Comparison of ENCODE assay signal across 26 cellular contexts in genomic region chr22:36135306-36135705, GRCh38. TPM values are rescaled to one million over a fixed set of nuclear protein-coding genes. Genes with fewer than 3 reads are reported as not detected.
"Had no signal": no experiment of that assay in that cellular context is flagged by ENCODE, and none has a peak within 500 bp of the region (broad histone marks: within the 10 kb centered on the region; RNA-seq: fewer than 3 reads in every experiment).

No MANE protein-coding gene starts in this region.

- H3K36me3 Mint-ChIP-seq: activated naive CD4-positive, alpha-beta T cell treated with anti-CD3 and anti-CD28 coated beads, Interleukin-2, amount 50 U/mL, for 72 hours had no signal

- ATAC-seq: activated CD4-positive, alpha-beta T cell treated with anti-CD3 and anti-CD28 coated beads for 36 hours; activated naive CD4-positive, alpha-beta T cell treated with anti-CD3 and anti-CD28 coated beads, Interleukin-2, amount 50 U/mL, for 72 hours; activated T-cell treated with anti-CD3 and anti-CD28 coated beads, Interleukin-2, amount 50 U/mL, for 4 hours; esophagus mucosa; heart left ventricle had no signal

- DNase-seq: activated CD4-positive, alpha-beta memory T cell treated with anti-CD3 and anti-CD28 coated beads, Interleukin-2, amount 10 ng/mL, durations not matched to agents 7 days and 5 days; activated CD4-positive, alpha-beta T cell treated with anti-CD3 and anti-CD28 coated beads for 36 hours; activated CD4-positive, alpha-beta T cell treated with anti-CD3 and anti-CD28 coated beads, Interleukin-2, amount 10 ng/mL, durations not matched to agents 24 days and 14 days; activated CD4-positive, CD25-positive, alpha-beta regulatory T cell; activated CD4-positive, CD25-positive, alpha-beta regulatory T cell treated with anti-CD3 and anti-CD28 coated beads, Interleukin-2, amount 50 U/mL, for 72 hours; activated CD8-positive, alpha-beta memory T cell treated with anti-CD3 and anti-CD28 coated beads, Interleukin-2, amount 50 U/mL, for 48 hours; activated gamma-delta T cell; activated naive CD4-positive, alpha-beta T cell; activated naive CD4-positive, alpha-beta T cell treated with anti-CD3 and anti-CD28 coated beads, Interleukin-2, amount 10 ng/mL, durations not matched to agents 7 days and 5 days; activated naive CD8-positive, alpha-beta T cell treated with anti-CD3 and anti-CD28 coated beads, Interleukin-2, amount 10 ng/mL, durations not matched to agents 7 days and 5 days; activated T-cell treated with anti-CD3 and anti-CD28 coated beads for 4 hours; activated T-cell treated with anti-CD3 and anti-CD28 coated beads, Interleukin-2, amount 50 U/mL, for 4 hours; anterior cingulate cortex; brain microvascular endothelial cell; cortex of kidney; effector CD8-positive, alpha-beta T cell; endodermal cell; foreskin fibroblast; glutamatergic neuron; heart left ventricle; T-helper 2 cell had no signal

- H3K4me3 Mint-ChIP-seq: activated CD4-positive, alpha-beta memory T cell treated with anti-CD3 and anti-CD28 coated beads, Interleukin-2, amount 10 ng/mL, durations not matched to agents 7 days and 5 days; activated CD4-positive, alpha-beta T cell treated with anti-CD3 and anti-CD28 coated beads for 36 hours; activated CD4-positive, alpha-beta T cell treated with anti-CD3 and anti-CD28 coated beads, Interleukin-2, amount 10 ng/mL, durations not matched to agents 24 days and 14 days; activated naive CD4-positive, alpha-beta T cell treated with anti-CD3 and anti-CD28 coated beads, Interleukin-2, amount 10 ng/mL, durations not matched to agents 7 days and 5 days; activated naive CD8-positive, alpha-beta T cell treated with anti-CD3 and anti-CD28 coated beads, Interleukin-2, amount 10 ng/mL, durations not matched to agents 7 days and 5 days; activated T-cell treated with anti-CD3 and anti-CD28 coated beads, Interleukin-2, amount 50 U/mL, for 4 hours; activated T-helper 1 cell treated with anti-CD3 and anti-CD28 coated beads, Interleukin-12 subunit alpha, Interleukin-12 subunit beta, Interleukin-2, Interleukin-4 antibody, amounts not matched to agents 30 ng/mL and 10 ng/mL and 1 ng/mL, durations not matched to agents 14 hours and 24 hours and 36 hours; central memory CD8-positive, alpha-beta T cell; endodermal cell had no signal

- H3K27me3 Mint-ChIP-seq: activated CD4-positive, alpha-beta T cell treated with anti-CD3 and anti-CD28 coated beads for 36 hours; activated CD4-positive, alpha-beta T cell treated with anti-CD3 and anti-CD28 coated beads, Interleukin-2, amount 10 ng/mL, durations not matched to agents 24 days and 14 days; activated naive CD8-positive, alpha-beta T cell treated with anti-CD3 and anti-CD28 coated beads, Interleukin-2, amount 10 ng/mL, durations not matched to agents 7 days and 5 days; central memory CD8-positive, alpha-beta T cell had no signal

- H3K9me3 Mint-ChIP-seq: activated CD4-positive, alpha-beta memory T cell treated with anti-CD3 and anti-CD28 coated beads, Interleukin-2, amount 10 ng/mL, durations not matched to agents 7 days and 5 days; activated CD4-positive, alpha-beta T cell treated with anti-CD3 and anti-CD28 coated beads, Interleukin-2, amount 10 ng/mL, durations not matched to agents 24 days and 14 days; activated naive CD4-positive, alpha-beta T cell treated with anti-CD3 and anti-CD28 coated beads, Interleukin-2, amount 10 ng/mL, durations not matched to agents 7 days and 5 days; activated naive CD4-positive, alpha-beta T cell treated with anti-CD3 and anti-CD28 coated beads, Interleukin-2, amount 50 U/mL, for 72 hours; activated naive CD8-positive, alpha-beta T cell treated with anti-CD3 and anti-CD28 coated beads, Interleukin-2, amount 10 ng/mL, durations not matched to agents 7 days and 5 days; activated T-cell treated with anti-CD3 and anti-CD28 coated beads, Interleukin-2, amount 50 U/mL, for 4 hours; activated T-helper 1 cell treated with anti-CD3 and anti-CD28 coated beads, Interleukin-12 subunit alpha, Interleukin-12 subunit beta, Interleukin-2, Interleukin-4 antibody, amounts not matched to agents 30 ng/mL and 10 ng/mL and 1 ng/mL, durations not matched to agents 14 hours and 24 hours and 36 hours; central memory CD8-positive, alpha-beta T cell; endodermal cell had no signal

- H3K27ac Mint-ChIP-seq: activated CD4-positive, alpha-beta memory T cell treated with anti-CD3 and anti-CD28 coated beads, Interleukin-2, amount 10 ng/mL, durations not matched to agents 7 days and 5 days; activated CD4-positive, alpha-beta T cell treated with anti-CD3 and anti-CD28 coated beads, Interleukin-2, amount 10 ng/mL, durations not matched to agents 24 days and 14 days; activated naive CD4-positive, alpha-beta T cell treated with anti-CD3 and anti-CD28 coated beads, Interleukin-2, amount 10 ng/mL, durations not matched to agents 7 days and 5 days; activated naive CD8-positive, alpha-beta T cell treated with anti-CD3 and anti-CD28 coated beads, Interleukin-2, amount 10 ng/mL, durations not matched to agents 7 days and 5 days; activated T-helper 1 cell treated with anti-CD3 and anti-CD28 coated beads, Interleukin-12 subunit alpha, Interleukin-12 subunit beta, Interleukin-2, Interleukin-4 antibody, amounts not matched to agents 30 ng/mL and 10 ng/mL and 1 ng/mL, durations not matched to agents 14 hours and 24 hours and 36 hours; endodermal cell had no signal

RNA-seq across cellular contexts. Expression of gene APOL3, which starts 25.2 kb away (rescaled TPM):
- total RNA-seq: bronchial epithelial cell had no signal
